Comparison of ENCODE assay signal across 9 cellular contexts in genomic region chr19:15551183-15552004, GRCh38. TPM values are rescaled to one million over a fixed set of nuclear protein-coding genes. Genes with fewer than 3 reads are reported as not detected.
DNase-seq lines count a peak whose midpoint lies in the region; ATAC-seq and TF ChIP-seq lines count a peak whose summit lies in the region.
"Had no signal": no experiment of that assay in that cellular context is flagged by ENCODE, and none has a peak within 500 bp of the region (broad histone marks: within the 10 kb centered on the region; RNA-seq: fewer than 3 reads in every experiment).

No MANE protein-coding gene starts in this region.

- CTCF ChIA-PET in SK-N-SH (lab: Yijun Ruan, JAX) = interaction anchor here (0.6 to 2.4 kb wide), 6 partner anchors 9 to 460 kb away, joined by 3 to 8 read pairs (median 4); partner anchors contain the start of gene AKAP8L

- H3K27me3 Mint-ChIP-seq in activated naive CD8-positive, alpha-beta T cell treated with anti-CD3 and anti-CD28 coated beads for 36 hours = no peaks in the 10 kb centered on the region

- no peak for DNase-seq in GM12864 (ENCODE audit: low read depth)
- DNase-seq in SK-N-SH = peak; percentile 78
- DNase-seq in activated naive CD8-positive, alpha-beta T cell treated with anti-CD3 and anti-CD28 coated beads for 36 hours = peak; percentile 66
- DNase-seq in lower lobe of right lung = peak; percentile 57
- peak; percentile 40 to 45 for DNase-seq in stimulated activated CD8-positive, alpha-beta memory T cell treated with anti-CD3 and anti-CD28 coated beads, Interleukin-7, amount 100 ng/mL, for 4 hours (ENCODE audit: low read depth in 2 of 2)
- no peak for DNase-seq in occipital lobe (lab: John Stamatoyannopoulos, UW)

- ATAC-seq in lower lobe of right lung (peak; percentile 33 to 39), HG02642 (IDR thresholded peaks at IDR 0.05; ENCODE audit: poor library complexity, unreplicated experiment) (no peak), HG02623 (IDR thresholded peaks at IDR 0.05; ENCODE audit: unreplicated experiment) (no peak)

- TF ChIP-seq CTCF in GM12864 (IDR thresholded peaks at IDR 0.05; ENCODE audit: low read depth, low read length, missing control alignments) = no peak
- TF ChIP-seq CTCF in SK-N-SH (IDR thresholded peaks at IDR 0.05) = no peak
- TF ChIP-seq CTCF in lower lobe of right lung (IDR thresholded peaks at IDR 0.05) = no peak

- H3K9me3 ChIP-seq in SK-N-SH = no peaks in the 10 kb centered on the region
- H3K9me3 ChIP-seq in lower lobe of right lung = no peaks in the 10 kb centered on the region

- H3K4me3 ChIP-seq in GM12864 (ENCODE audit: low read depth, low read length) (peak overlapping the region; percentile 45), SK-N-SH (ENCODE audit: low read depth in 2 of 2, low read length in 1 of 2) (peak overlapping the region; percentile 16 to 19; a peak in 3 of 4 replicates), lower lobe of right lung (peak overlapping the region; percentile 50)
- H3K4me3 ChIP-seq: SK-N-MC had no signal

- no peaks in the 10 kb centered on the region for H3K9me3 Mint-ChIP-seq in activated naive CD8-positive, alpha-beta T cell treated with anti-CD3 and anti-CD28 coated beads for 36 hours

- TF ChIP-seq EP300 in SK-N-SH (IDR thresholded peaks at IDR 0.05; ENCODE audit: borderline replicate concordance in 1 of 2, low read depth in 1 of 2, low read length in 1 of 2) = no peak

- no peak overlapping the region for H3K27ac ChIP-seq in SK-N-SH (ENCODE audit: low read depth in 2 of 2, low read length in 1 of 2)
- peak overlapping the region; percentile 56 for H3K27ac ChIP-seq in lower lobe of right lung
- H3K27ac ChIP-seq: SK-N-MC had no signal

- no peaks in the 10 kb centered on the region for H3K79me2 ChIP-seq in SK-N-SH (ENCODE audit: insufficient read depth)

- intact Hi-C loops in lower lobe of right lung (cut with DNase I) = no loop called here

- H4K20me1 ChIP-seq in SK-N-SH (ENCODE audit: insufficient read depth) = no peaks in the 10 kb centered on the region

- peak overlapping the region; percentile 17; the same call in 1 of the 2 replicates for H2AFZ ChIP-seq in SK-N-SH (ENCODE audit: low read depth)

- H3K4me2 ChIP-seq in SK-N-SH = peak overlapping the region; percentile 55

- peaks cover 27% of the 10 kb centered on the region; the same call in 1 of the 2 replicates for H3K27me3 ChIP-seq in SK-N-SH (ENCODE audit: insufficient read depth)
- H3K27me3 ChIP-seq in lower lobe of right lung (ENCODE audit: low read depth) = peaks cover 36% of the 10 kb centered on the region

- no peaks in the 10 kb centered on the region for H3K36me3 Mint-ChIP-seq in activated naive CD8-positive, alpha-beta T cell treated with anti-CD3 and anti-CD28 coated beads for 36 hours

- peaks cover 25% of the 10 kb centered on the region for H3K4me1 Mint-ChIP-seq in activated naive CD8-positive, alpha-beta T cell treated with anti-CD3 and anti-CD28 coated beads for 36 hours

- peak overlapping the region; percentile 76 for H3K4me3 Mint-ChIP-seq in activated naive CD8-positive, alpha-beta T cell treated with anti-CD3 and anti-CD28 coated beads for 36 hours

- H3K27ac Mint-ChIP-seq in activated naive CD8-positive, alpha-beta T cell treated with anti-CD3 and anti-CD28 coated beads for 36 hours = peak overlapping the region; percentile 56

- no peaks in the 10 kb centered on the region for H3K9me2 ChIP-seq in SK-N-SH

- POLR2A ChIA-PET in SK-N-SH (lab: Yijun Ruan, JAX) = interaction anchor here (0.8 to 1.1 kb wide), 2 partner anchors 132 to 172 kb away, joined by 3 to 4 read pairs; partner anchors contain the start of genes AKAP8 and AKAP8L

- no peak for TF ChIP-seq RAD21 in SK-N-SH (IDR thresholded peaks at IDR 0.05; ENCODE audit: low read length)

- H3K9ac ChIP-seq in SK-N-SH = no peak overlapping the region

- H3K36me3 ChIP-seq in SK-N-SH (replicated peaks in 1 of 2; ENCODE audit: control insufficient read depth in 1 of 2, insufficient read depth in 2 of 2, low read length in 1 of 2) (no peaks in the 10 kb centered on the region), lower lobe of right lung (no peaks in the 10 kb centered on the region)

- peaks cover 0 to 4% of the 10 kb centered on the region in 2 experiments; a peak in 1 of 4 replicates for H3K4me1 ChIP-seq in SK-N-SH (ENCODE audit: control insufficient read depth in 1 of 2, insufficient read depth in 2 of 2, low read depth in 1 of 2, low read length in 1 of 2)
- peaks cover 22% of the 10 kb centered on the region for H3K4me1 ChIP-seq in lower lobe of right lung

- 1% methylated on average over 12 of the region's 41 CpGs for WGBS in SK-N-SH (ENCODE audit: low lambda C conversion rate)

- no peaks in the 10 kb centered on the region for H3F3A ChIP-seq in SK-N-SH (replicated peaks; ENCODE audit: insufficient read depth)

TF ChIP-seq in SK-N-SH, 30 proteins besides CTCF, POLR2A, EP300 and RAD21:
- TF ChIP-seq POLR2AphosphoS5 (IDR thresholded peaks at IDR 0.05; ENCODE audit: low read depth, low read length) (no peak), EZH2phosphoT487 (IDR thresholded peaks at IDR 0.05; ENCODE audit: borderline replicate concordance, low read depth) (no peak), CHD2 (IDR thresholded peaks at IDR 0.05; ENCODE audit: low read length, partially characterized antibody) (no peak), NFIC (IDR thresholded peaks at IDR 0.05; ENCODE audit: borderline replicate concordance) (no peak), REST (IDR thresholded peaks at IDR 0.05; ENCODE audit: low read depth, low read length) (no peak), YY1 (IDR thresholded peaks at IDR 0.05; ENCODE audit: low read depth) (no peak), TEAD4 (IDR thresholded peaks at IDR 0.05; ENCODE audit: borderline replicate concordance, insufficient read depth) (no peak), FOXJ3 (CRISPR knock-in tag; IDR thresholded peaks at IDR 0.05) (no peak), TAF1 (IDR thresholded peaks at IDR 0.05; ENCODE audit: borderline replicate concordance, low read depth, low read length) (no peak), PBX3 (IDR thresholded peaks at IDR 0.05) (no peak), TCF12 (IDR thresholded peaks at IDR 0.05) (no peak), FOSL2 (IDR thresholded peaks at IDR 0.05; ENCODE audit: borderline replicate concordance, low read depth) (no peak), MXI1 (IDR thresholded peaks at IDR 0.05; ENCODE audit: low read depth, low read length) (no peak)

RNA-seq across cellular contexts. Expression of gene CYP4F22, which starts 43.1 kb away (rescaled TPM):
- not detected in 2 replicates for polyA plus RNA-seq in SK-N-SH (2012; rRNA removed)
- polyA plus RNA-seq in SK-N-SH (2012; cell fraction: cytosol; rRNA removed) = not detected in 2 replicates
- not detected in 2 replicates for polyA plus RNA-seq in SK-N-SH (2012; cell fraction: nucleus; rRNA removed)
- total RNA-seq in activated naive CD8-positive, alpha-beta T cell treated with anti-CD3 and anti-CD28 coated beads for 36 hours = 1 to 10 TPM; 1.3 to 1.6 TPM
- 0.24 TPM for total RNA-seq in lower lobe of right lung
- not detected for total RNA-seq in occipital lobe

Comparison
In these comparisons a context has a peak if more than half of its experiments do, and no peak if none do; other contexts are left out.
1. DNase-seq: peak in SK-N-SH (single experiment), activated naive CD8-positive, alpha-beta T cell treated with anti-CD3 and anti-CD28 coated beads for 36 hours (single experiment), lower lobe of right lung (single experiment) and stimulated activated CD8-positive, alpha-beta memory T cell treated with anti-CD3 and anti-CD28 coated beads, Interleukin-7, amount 100 ng/mL, for 4 hours (2 of 2); none in GM12864 (single experiment) and occipital lobe (single experiment).
2. ATAC-seq: peak in lower lobe of right lung (2 of 2); none in HG02642 (single experiment) and HG02623 (single experiment).
3. Peak in every context shown above with its lines, with median percentiles within 50 percentile points of each other: H3K4me3 ChIP-seq.